ENCODE assay signal across 24 cellular contexts in the genomic region with DNA sequence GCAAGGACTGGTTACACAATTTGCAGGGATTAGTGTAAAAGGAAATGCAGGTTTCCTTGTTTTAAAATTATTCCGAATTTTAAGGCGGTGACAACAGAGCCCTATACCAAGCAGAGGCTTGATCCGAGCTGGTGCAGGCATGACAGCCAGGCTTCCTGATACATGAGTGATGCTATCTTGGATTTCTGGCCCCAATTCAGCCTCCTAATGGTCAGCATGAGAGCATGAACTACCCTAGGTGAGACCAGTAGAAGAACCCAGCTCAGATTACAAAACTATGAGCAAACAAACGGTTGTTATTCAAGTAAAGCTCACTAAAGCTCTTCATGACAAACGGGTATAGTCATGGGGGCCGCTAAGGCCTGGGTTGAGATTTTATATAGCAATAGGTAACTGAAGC.
"Had no signal": no experiment of that assay in that cellular context is flagged by ENCODE, and none has a peak within 500 bp of the region (broad histone marks: within the 10 kb centered on the region; RNA-seq: fewer than 3 reads in every experiment).

No MANE protein-coding gene starts in this region.

- H3K27ac Mint-ChIP-seq: activated CD4-positive, alpha-beta memory T cell treated with anti-CD3 and anti-CD28 coated beads for 36 hours; activated CD4-positive, alpha-beta T cell treated with anti-CD3 and anti-CD28 coated beads, Interleukin-2, amount 10 ng/mL, durations not matched to agents 24 days and 14 days; activated naive CD4-positive, alpha-beta T cell treated with anti-CD3 and anti-CD28 coated beads, Interleukin-2, amount 50 U/mL, for 72 hours; activated naive CD8-positive, alpha-beta T cell treated with anti-CD3 and anti-CD28 coated beads, Interleukin-2, amount 50 U/mL, for 24 hours; T-helper 1 cell treated with Interleukin-12 subunit alpha and Interleukin-12 subunit beta and Interleukin-4 antibody, amounts not matched to agents 30 μg/mL and 1 μg/mL, for 36 hours had no signal

- H3K27ac ChIP-seq: ascending aorta, body of pancreas, KMS-11, SJSA1 had no signal

- H3K27me3 Mint-ChIP-seq: activated CD4-positive, alpha-beta memory T cell treated with anti-CD3 and anti-CD28 coated beads for 36 hours; activated CD4-positive, alpha-beta T cell treated with anti-CD3 and anti-CD28 coated beads, Interleukin-2, amount 10 ng/mL, durations not matched to agents 24 days and 14 days; activated naive CD8-positive, alpha-beta T cell treated with anti-CD3 and anti-CD28 coated beads, Interleukin-2, amount 50 U/mL, for 24 hours; central memory CD8-positive, alpha-beta T cell had no signal

- H3K9me3 ChIP-seq: ascending aorta, body of pancreas, SJSA1 had no signal

- H3K9me3 Mint-ChIP-seq: activated CD4-positive, alpha-beta memory T cell treated with anti-CD3 and anti-CD28 coated beads for 36 hours; activated CD4-positive, alpha-beta T cell treated with anti-CD3 and anti-CD28 coated beads, Interleukin-2, amount 10 ng/mL, durations not matched to agents 24 days and 14 days; activated naive CD4-positive, alpha-beta T cell treated with anti-CD3 and anti-CD28 coated beads, Interleukin-2, amount 50 U/mL, for 72 hours; activated naive CD8-positive, alpha-beta T cell treated with anti-CD3 and anti-CD28 coated beads, Interleukin-2, amount 50 U/mL, for 24 hours; activated T-cell treated with anti-CD3 and anti-CD28 coated beads, Interleukin-2, amount 50 U/mL, for 4 hours; central memory CD8-positive, alpha-beta T cell; T-helper 1 cell treated with Interleukin-12 subunit alpha and Interleukin-12 subunit beta and Interleukin-4 antibody, amounts not matched to agents 30 μg/mL and 1 μg/mL, for 36 hours had no signal

- H3K27me3 ChIP-seq: ascending aorta, body of pancreas, SJSA1 had no signal

- DNase-seq: activated CD4-positive, alpha-beta memory T cell treated with anti-CD3 and anti-CD28 coated beads for 36 hours; activated CD4-positive, alpha-beta T cell treated with anti-CD3 and anti-CD28 coated beads, Interleukin-2, amount 10 ng/mL, durations not matched to agents 24 days and 14 days; activated CD4-positive, CD25-positive, alpha-beta regulatory T cell treated with anti-CD3 and anti-CD28 coated beads, Interleukin-2, amount 50 U/mL, for 72 hours; activated CD8-positive, alpha-beta memory T cell treated with anti-CD3 and anti-CD28 coated beads for 24 hours; activated effector memory CD4-positive, alpha-beta T cell treated with anti-CD3 and anti-CD28 coated beads, Interleukin-2, amount 50 U/mL, for 16 hours; activated naive CD4-positive, alpha-beta T cell treated with Interleukin-2 at 50 U/mL for 16 hours; activated naive CD8-positive, alpha-beta T cell treated with anti-CD3 and anti-CD28 coated beads, Interleukin-2, amount 50 U/mL, for 24 hours; activated T-cell treated with anti-CD3 and anti-CD28 coated beads, Interleukin-2, amount 50 U/mL, for 4 hours; amniotic stem cell; body of pancreas; NCI-H1092; NCI-H1417 treated with DMSO at 0.1 percent for 48 hours; NCI-H1694; NCI-H2029; NCI-H2107; NCI-H2171 treated with DMSO at 0.1 percent for 48 hours; NCI-H524; SHP77 had no signal

- H3K9ac ChIP-seq: KMS-11 had no signal

- H3K4me3 Mint-ChIP-seq: activated CD4-positive, alpha-beta memory T cell treated with anti-CD3 and anti-CD28 coated beads for 36 hours; activated CD4-positive, alpha-beta T cell treated with anti-CD3 and anti-CD28 coated beads, Interleukin-2, amount 10 ng/mL, durations not matched to agents 24 days and 14 days; activated naive CD8-positive, alpha-beta T cell treated with anti-CD3 and anti-CD28 coated beads, Interleukin-2, amount 50 U/mL, for 24 hours; activated T-cell treated with anti-CD3 and anti-CD28 coated beads, Interleukin-2, amount 50 U/mL, for 4 hours; central memory CD8-positive, alpha-beta T cell; T-helper 1 cell treated with Interleukin-12 subunit alpha and Interleukin-12 subunit beta and Interleukin-4 antibody, amounts not matched to agents 30 μg/mL and 1 μg/mL, for 36 hours had no signal

- H3K4me3 ChIP-seq: ascending aorta, body of pancreas, SJSA1 had no signal

- H3K4me2 ChIP-seq: KMS-11 had no signal

- H3K36me3 ChIP-seq: ascending aorta, SJSA1 had no signal
